ENCODE assay signal across 18 cellular contexts in genomic region chr4:154836513-154836912, GRCh38. TPM values are rescaled to one million over a fixed set of nuclear protein-coding genes. Genes with fewer than 3 reads are reported as not detected.
DNase-seq lines count a peak whose midpoint lies in the region; TF ChIP-seq lines count a peak whose summit lies in the region.
"Had no signal": no experiment of that assay in that cellular context is flagged by ENCODE, and none has a peak within 500 bp of the region (broad histone marks: within the 10 kb centered on the region; RNA-seq: fewer than 3 reads in every experiment).

No MANE protein-coding gene starts in this region.

- TF ChIP-seq CTCF in C4-2B (conservative IDR thresholded peaks at IDR 0.05) (no peak), H9 (conservative IDR thresholded peaks at IDR 0.05) (no peak), epithelial cell of esophagus (IDR thresholded peaks at IDR 0.05; ENCODE audit: insufficient read depth, low read depth, low read length, missing control alignments) (no peak), neural progenitor cell (IDR thresholded peaks at IDR 0.05) (no peak), esophagus muscularis mucosa (IDR thresholded peaks at IDR 0.05) (no peak)

- H3K23ac ChIP-seq in H9 (ENCODE audit: insufficient read length, low read depth, low read length) = no peak overlapping the region

- no peak overlapping the region for H4K5ac ChIP-seq in H9 (ENCODE audit: insufficient read length, low read depth, low read length)

- H3K27ac ChIP-seq in C4-2B (peak overlapping the region; percentile 40; the same call in 1 of the 2 replicates), H9 (ENCODE audit: insufficient read length, low read depth, low read length) (no peak overlapping the region), neural progenitor cell (no peak overlapping the region), esophagus muscularis mucosa (replicated peaks in 1 of 4) (no peak overlapping the region)
- H3K27ac ChIP-seq: BLaER1 treated with 17β-estradiol and CSF1 and Interleukin-3, amounts not matched to agents 10 nM and 100 nM; GM23248 had no signal

- no peak overlapping the region for H4K91ac ChIP-seq in H9 (ENCODE audit: insufficient read length, low read depth, low read length)

- H2BK12ac ChIP-seq in H9 (ENCODE audit: insufficient read length, low read depth, low read length) = no peak overlapping the region

- H3K9ac ChIP-seq in H9 (ENCODE audit: extremely low read depth, insufficient read length, low read length) = no peak overlapping the region
- no peak overlapping the region for H3K9ac ChIP-seq in neural progenitor cell
- H3K9ac ChIP-seq: BLaER1 treated with 17β-estradiol and CSF1 and Interleukin-3, amounts not matched to agents 10 nM and 100 nM; GM23248 had no signal

- H3K4me3 Mint-ChIP-seq in H9 (no peak overlapping the region; a peak in 1 of 5 replicates), neural progenitor cell (no peak overlapping the region)
- H3K4me3 Mint-ChIP-seq: CD4-positive, alpha-beta T cell; IgD-negative memory B cell had no signal

- no peak for TF ChIP-seq POLR2A in esophagus muscularis mucosa (IDR thresholded peaks at IDR 0.05; ENCODE audit: low read depth)

- no peaks in the 10 kb centered on the region for H3K23me2 ChIP-seq in H9 (ENCODE audit: insufficient read length, low read depth, low read length, poor library complexity, severe bottlenecking)

- peak overlapping the region in 2 of 3 experiments; percentile 14 to 55; a peak in 5 of 7 replicates for H3K27ac Mint-ChIP-seq in H9
- H3K27ac Mint-ChIP-seq in neural progenitor cell = no peak overlapping the region
- H3K27ac Mint-ChIP-seq: CD4-positive, alpha-beta T cell; IgD-negative memory B cell had no signal

- H3K27me3 ChIP-seq in H9 (ENCODE audit: insufficient read depth, low read length) (no peaks in the 10 kb centered on the region), neural progenitor cell (no peaks in the 10 kb centered on the region), esophagus muscularis mucosa (peaks cover 0 to 3% (median 0%) of the 10 kb centered on the region in 4 donors)
- H3K27me3 ChIP-seq: BLaER1 treated with 17β-estradiol and CSF1 and Interleukin-3, amounts not matched to agents 10 nM and 100 nM had no signal

- WGBS in H9 (ENCODE audit: extremely low coverage, insufficient read length, low lambda C conversion rate) = no CpG with 5 or more reads among the region's 3 CpGs
- 26% methylated on average over 3 of the region's 3 CpGs for WGBS in esophagus muscularis mucosa

- H3K4me2 ChIP-seq in H9 (ENCODE audit: insufficient read depth, insufficient read length, low read length) (no peak overlapping the region), neural progenitor cell (no peak overlapping the region)
- H3K4me2 ChIP-seq: BLaER1 treated with 17β-estradiol and CSF1 and Interleukin-3, amounts not matched to agents 10 nM and 100 nM had no signal

- H2BK5ac ChIP-seq in H9 (ENCODE audit: insufficient read length, low read length) = no peak overlapping the region

- no peak overlapping the region for H4K8ac ChIP-seq in H9 (replicated peaks; ENCODE audit: insufficient read length, low read depth, low read length)

- H3K36me3 Mint-ChIP-seq in H9 (ENCODE audit: insufficient read depth in 1 of 3, low read depth in 3 of 3) (peaks cover 0 to 12% (median 7%) of the 10 kb centered on the region in 3 experiments; a peak in 3 of 7 replicates), neural progenitor cell (no peaks in the 10 kb centered on the region)
- H3K36me3 Mint-ChIP-seq: IgD-negative memory B cell had no signal

- no peak overlapping the region for H3K14ac ChIP-seq in H9 (ENCODE audit: insufficient read depth, low read length)

- intact Hi-C loops in esophagus muscularis mucosa (cut with DNase I) = no loop called here

- H4K20me1 ChIP-seq in H9 (ENCODE audit: control insufficient read depth, insufficient read depth, insufficient read length) = no peaks in the 10 kb centered on the region
- H4K20me1 ChIP-seq in neural progenitor cell (ENCODE audit: low read depth) = no peaks in the 10 kb centered on the region
- H4K20me1 ChIP-seq: BLaER1 treated with 17β-estradiol and CSF1 and Interleukin-3, amounts not matched to agents 10 nM and 100 nM had no signal

- no peak for DNase-seq in H9
- DNase-seq in epithelial cell of esophagus (ENCODE audit: low read depth) = peak; percentile 4
- peak; percentile 4 for DNase-seq in neural progenitor cell (ENCODE audit: low spot score)
- no peak for DNase-seq in HCEC 1CT
- no peak for DNase-seq in esophagus muscularis mucosa (ENCODE audit: extremely low spot score)
- no peak for DNase-seq in activated CD8-positive, alpha-beta memory T cell treated with anti-CD3 and anti-CD28 coated beads, Interleukin-2, amount 50 U/mL, for 48 hours
- DNase-seq: ACHN; Calu3; CD4-positive, alpha-beta T cell; DMS 273 treated with DMSO at 0.1 percent for 48 hours; GM23248; KG1 had no signal

- H3K9me3 Mint-ChIP-seq in H9 = peaks cover 5 to 19% of the 10 kb centered on the region in 2 experiments
- peaks cover 11% of the 10 kb centered on the region for H3K9me3 Mint-ChIP-seq in neural progenitor cell

- H3F3A ChIP-seq in neural progenitor cell (ENCODE audit: low read depth) = no peaks in the 10 kb centered on the region

- H3K4me3 ChIP-seq in epithelial cell of esophagus (ENCODE audit: low read length) = no peak overlapping the region
- no peak overlapping the region for H3K4me3 ChIP-seq in neural progenitor cell
- H3K4me3 ChIP-seq in esophagus muscularis mucosa = no peak overlapping the region
- H3K4me3 ChIP-seq: BLaER1 treated with 17β-estradiol and CSF1 and Interleukin-3, amounts not matched to agents 10 nM and 100 nM; GM23248 had no signal

- no peak overlapping the region for H3K56ac ChIP-seq in H9 (ENCODE audit: insufficient read length, low read depth, low read length)

- H2AFZ ChIP-seq in H9 (ENCODE audit: low read length) = no peak overlapping the region
- peak overlapping the region; percentile 42 for H2AFZ ChIP-seq in neural progenitor cell (replicated peaks)
- H2AFZ ChIP-seq: GM23248 had no signal

- H3T11ph ChIP-seq in H9 (ENCODE audit: low read length) = no peak overlapping the region

- H3K4me1 ChIP-seq in H9 (ENCODE audit: insufficient read depth, low read length) (no peaks in the 10 kb centered on the region; the same call in 1 of the 2 replicates), neural progenitor cell (no peaks in the 10 kb centered on the region), esophagus muscularis mucosa (no peaks in the 10 kb centered on the region)
- H3K4me1 ChIP-seq: BLaER1 treated with 17β-estradiol and CSF1 and Interleukin-3, amounts not matched to agents 10 nM and 100 nM had no signal

- no peak overlapping the region for H2AK5ac ChIP-seq in H9 (ENCODE audit: insufficient read length, low read length)

- no peak overlapping the region for H2BK120ac ChIP-seq in H9 (ENCODE audit: low read depth, low read length, poor library complexity, severe bottlenecking)

- H2BK15ac ChIP-seq in H9 (ENCODE audit: low read depth, low read length) = no peak overlapping the region

- no peak overlapping the region for H3K4ac ChIP-seq in H9 (ENCODE audit: low read depth, low read length)

- H3K27me3 Mint-ChIP-seq in H9 (ENCODE audit: low read depth) (no peaks in the 10 kb centered on the region; the same call in 1 of the 2 replicates), neural progenitor cell (ENCODE audit: insufficient read depth, low read depth) (peaks cover 2% of the 10 kb centered on the region)
- H3K27me3 Mint-ChIP-seq: CD4-positive, alpha-beta T cell; IgD-negative memory B cell had no signal

- H2BK20ac ChIP-seq in H9 (ENCODE audit: low read depth, low read length, poor library complexity, severe bottlenecking) = no peak overlapping the region

- TF ChIP-seq EP300 in esophagus muscularis mucosa (IDR thresholded peaks at IDR 0.05) = no peak

- H3K79me2 ChIP-seq in H9 (ENCODE audit: insufficient read depth, low read length) = no peaks in the 10 kb centered on the region
- no peaks in the 10 kb centered on the region for H3K79me2 ChIP-seq in neural progenitor cell (ENCODE audit: low read depth)

- H3K4me1 Mint-ChIP-seq in H9 (peaks cover 19 to 24% of the 10 kb centered on the region in 2 experiments), neural progenitor cell (no peaks in the 10 kb centered on the region)
- H3K4me1 Mint-ChIP-seq: IgD-negative memory B cell had no signal

- no peak overlapping the region for H3K18ac ChIP-seq in H9 (ENCODE audit: insufficient read length, low read depth, low read length)

- no peaks in the 10 kb centered on the region for H3K9me3 ChIP-seq in H9 (ENCODE audit: control insufficient read depth, low read depth, low read length)
- no peaks in the 10 kb centered on the region for H3K9me3 ChIP-seq in neural progenitor cell (ENCODE audit: low read depth)
- H3K9me3 ChIP-seq in esophagus muscularis mucosa = peaks cover 0 to 13% (median 2%) of the 10 kb centered on the region in 4 donors

- H3K36me3 ChIP-seq in neural progenitor cell (no peaks in the 10 kb centered on the region), esophagus muscularis mucosa (no peaks in the 10 kb centered on the region)
- H3K36me3 ChIP-seq: BLaER1 treated with 17β-estradiol and CSF1 and Interleukin-3, amounts not matched to agents 10 nM and 100 nM had no signal

- no peaks in the 10 kb centered on the region for H3K79me1 ChIP-seq in H9 (ENCODE audit: insufficient read depth, low read depth, low read length, poor library complexity, severe bottlenecking)

RNA-seq across cellular contexts. Expression of gene RBM46, which starts 55.4 kb away (rescaled TPM):
- 0.17 and 0.33 TPM in 2 replicates for total RNA-seq in H9 (2021)
- total RNA-seq in neural progenitor cell (ENCODE audit: low replicate concordance) = 0.07 and 0.09 TPM in 2 replicates
- total RNA-seq in esophagus muscularis mucosa = under 1 TPM in 1 of 4 donors, not detected in 3; 0.13 TPM
- total RNA-seq: A172; Calu3; CD4-positive, alpha-beta T cell; Daoy; HT-29 had no signal

Comparison
In these comparisons a context has a peak if more than half of its experiments do, and no peak if none do; other contexts are left out.
1. DNase-seq: peak in epithelial cell of esophagus (single experiment) and neural progenitor cell (single experiment); none in H9 (single experiment), HCEC 1CT (single experiment), esophagus muscularis mucosa (single experiment) and activated CD8-positive, alpha-beta memory T cell treated with anti-CD3 and anti-CD28 coated beads, Interleukin-2, amount 50 U/mL, for 48 hours (single experiment).